In genomic region chr1:170010443-170010842, GRCh38 we compare ENCODE assay signal across 8 cellular contexts.
DNase-seq lines count a peak whose midpoint lies in the region; ATAC-seq and TF ChIP-seq lines count a peak whose summit lies in the region.
"Had no signal": no experiment of that assay in that cellular context is flagged by ENCODE, and none has a peak within 500 bp of the region (broad histone marks: within the 10 kb centered on the region; RNA-seq: fewer than 3 reads in every experiment).

No MANE protein-coding gene starts in this region.

- no peak overlapping the region for H3K56ac ChIP-seq in mesendoderm (ENCODE audit: low read length)

- DNase-seq in GM03348 (ENCODE audit: low spot score) = peak; percentile 38
- peak; percentile 27 for DNase-seq in LNCaP clone FGC (ENCODE audit: low read depth)
- peak; percentile 84 for DNase-seq in amniotic stem cell (lab: John Stamatoyannopoulos, UW)
- DNase-seq in mesendoderm = peak; percentile 40
- DNase-seq in GM20000 (ENCODE audit: low spot score) = no peak
- DNase-seq in T-helper 9 cell = no peak

- no peak overlapping the region for H3K27ac ChIP-seq in mesendoderm (ENCODE audit: low read depth, low read length)

- H3K4me1 ChIP-seq in mesendoderm (ENCODE audit: control insufficient read depth, low read depth, low read length) = no peaks in the 10 kb centered on the region

- no peaks in the 10 kb centered on the region for H3K27me3 ChIP-seq in mesendoderm (ENCODE audit: insufficient read depth, low read length, poor library complexity)

- H3K36me3 ChIP-seq in mesendoderm (ENCODE audit: control insufficient read depth, insufficient read depth, low read length) = no peaks in the 10 kb centered on the region

- no peak overlapping the region for H2BK5ac ChIP-seq in mesendoderm (ENCODE audit: low read length)

- H3K9ac ChIP-seq in mesendoderm (ENCODE audit: low read length) = no peak overlapping the region

- no peak overlapping the region for H3K4me2 ChIP-seq in mesendoderm (ENCODE audit: low read length)

- no peak overlapping the region for H2BK15ac ChIP-seq in mesendoderm (replicated peaks; ENCODE audit: low read depth)

- H3K4ac ChIP-seq in mesendoderm (ENCODE audit: low read depth, low read length) = no peak overlapping the region

- no peak overlapping the region for H2BK120ac ChIP-seq in mesendoderm (ENCODE audit: low read depth, low read length)

- TF ChIP-seq CTCF in LNCaP clone FGC (IDR thresholded peaks at IDR 0.05; ENCODE audit: control insufficient read depth, extremely low read depth, insufficient read depth) (peak; percentile 79), GM20000 (IDR thresholded peaks at IDR 0.05; ENCODE audit: extremely low read depth, missing control alignments) (no peak)

- H2AK5ac ChIP-seq in mesendoderm (ENCODE audit: low read length) = no peak overlapping the region

- H4K8ac ChIP-seq in mesendoderm (ENCODE audit: low read depth, low read length) = no peak overlapping the region

- H3K23ac ChIP-seq in mesendoderm (ENCODE audit: low read length) = no peak overlapping the region

- H3K79me1 ChIP-seq in mesendoderm (ENCODE audit: low read length) = no peaks in the 10 kb centered on the region

- H3K4me3 ChIP-seq in LNCaP clone FGC (ENCODE audit: low read depth, low read length) (no peak overlapping the region), mesendoderm (ENCODE audit: low read length) (no peak overlapping the region)

- no peak overlapping the region for H3K18ac ChIP-seq in mesendoderm (ENCODE audit: low read length)

- H3K79me2 ChIP-seq in mesendoderm (ENCODE audit: control insufficient read depth, insufficient read depth, low read length) = no peaks in the 10 kb centered on the region

- no peak for ATAC-seq in GM21529 (IDR thresholded peaks at IDR 0.05; ENCODE audit: unreplicated experiment)
- ATAC-seq: naive thymus-derived CD8-positive, alpha-beta T cell had no signal

- no CpG with 5 or more reads among the region's 1 CpG for WGBS in mesendoderm (ENCODE audit: extremely low coverage, insufficient coverage, low lambda C conversion rate)

- no peak overlapping the region for H4K5ac ChIP-seq in mesendoderm (ENCODE audit: low read length)

Comparison
In these comparisons a context has a peak if more than half of its experiments do, and no peak if none do; other contexts are left out.
1. DNase-seq: peak in GM03348 (single experiment), LNCaP clone FGC (single experiment), amniotic stem cell (single experiment) and mesendoderm (single experiment); none in GM20000 (single experiment) and T-helper 9 cell (single experiment).